Comparison of ENCODE assay signal across 8 cellular contexts in the genomic region with DNA sequence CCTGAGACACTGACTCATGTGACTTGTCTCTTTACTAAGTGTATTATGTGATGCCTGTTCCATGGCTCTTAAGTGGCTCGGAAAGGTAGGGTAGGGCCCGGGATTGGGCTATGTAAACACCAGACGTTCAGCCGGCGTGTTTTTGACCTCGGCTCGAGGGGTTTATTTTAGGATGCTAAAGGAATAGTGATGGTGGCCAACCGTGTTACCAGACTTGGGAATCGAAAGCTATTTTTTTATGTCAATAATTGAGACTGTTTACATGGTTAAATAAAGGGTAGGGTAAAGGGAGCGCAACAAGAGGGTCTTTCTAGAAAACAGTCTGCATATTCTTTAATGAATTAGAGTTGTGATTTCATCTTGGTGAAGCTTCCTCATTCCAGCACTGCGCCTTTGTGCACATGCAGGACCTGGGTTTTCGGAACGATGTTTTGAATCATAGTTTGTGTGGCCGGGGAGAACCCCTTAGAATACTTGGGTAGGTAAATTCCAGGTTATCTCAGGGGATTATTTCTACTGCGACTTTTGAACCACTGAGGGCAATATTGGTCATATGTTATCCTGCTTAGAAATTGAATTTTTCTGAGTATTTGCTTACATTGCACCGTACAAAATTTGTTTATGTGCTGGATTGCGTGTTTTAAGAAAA. TPM values are rescaled to one million over a fixed set of nuclear protein-coding genes. Genes with fewer than 3 reads are reported as not detected.
A peak's percentile ranks its signal among the peaks of the same experiment; 100 is the strongest.
DNase-seq lines count a peak whose midpoint lies in the region; FAIRE-seq lines count a peak whose summit lies in the region.

No MANE protein-coding gene starts in this region.

- H3K9ac ChIP-seq in ES-I3 (ENCODE audit: low read depth, low read length) (peak overlapping the region; percentile 78), endocrine pancreas (ENCODE audit: control insufficient read depth, insufficient read depth, low read length) (peak overlapping the region; percentile 34), mucosa of rectum (ENCODE audit: low read depth in 1 of 2, low read length in 2 of 2) (peak overlapping the region; percentile 79 to 96), stomach smooth muscle (ENCODE audit: low read length in 2 of 2) (peak overlapping the region; percentile 70 to 76)

- H3K9me3 ChIP-seq in ES-I3 (ENCODE audit: control insufficient read depth, insufficient read depth, low read length) (no peaks in the 10 kb centered on the region), endocrine pancreas (ENCODE audit: control insufficient read depth, low read length) (no peaks in the 10 kb centered on the region), mucosa of rectum (ENCODE audit: control insufficient read depth in 2 of 2, low read length in 2 of 2) (no peaks in the 10 kb centered on the region), stomach smooth muscle (ENCODE audit: control insufficient read depth in 2 of 2, low read length in 2 of 2) (no peaks in the 10 kb centered on the region)

- H3K27me3 ChIP-seq in H7 (ENCODE audit: control insufficient read depth, insufficient read depth, low read length) = no peaks in the 10 kb centered on the region
- H3K27me3 ChIP-seq in endocrine pancreas (ENCODE audit: control insufficient read depth, insufficient read depth, low read length) = no peaks in the 10 kb centered on the region
- peaks cover 0 to 4% of the 10 kb centered on the region in 2 donors for H3K27me3 ChIP-seq in mucosa of rectum (ENCODE audit: control insufficient read depth in 2 of 2, insufficient read depth in 2 of 2, low read length in 2 of 2)
- no peaks in the 10 kb centered on the region for H3K27me3 ChIP-seq in stomach smooth muscle (ENCODE audit: control insufficient read depth in 1 of 2, insufficient read depth in 2 of 2, low read length in 2 of 2)

- no peak for FAIRE-seq in HTR-8/SVneo (lab: Jason Lieb, UNC)

- DNase-seq in H7 (no peak), NCI-H146 (lab: John Stamatoyannopoulos, UW) (peak; percentile 38), HTR-8/SVneo (ENCODE audit: insufficient read length, low spot score) (no peak)
- peak; percentile 38 for DNase-seq in activated CD4-positive, CD25-positive, alpha-beta regulatory T cell treated with anti-CD3 and anti-CD28 coated beads, Interleukin-2, amount 50 U/mL, for 72 hours

- H3K27ac ChIP-seq in mucosa of rectum (ENCODE audit: low read depth in 2 of 2, low read length in 2 of 2) = peak overlapping the region; percentile 96
- peak overlapping the region; percentile 83 for H3K27ac ChIP-seq in stomach smooth muscle (ENCODE audit: low read length)

- H3K4me3 ChIP-seq in H7 (ENCODE audit: insufficient read depth, low read depth, low read length) (peak overlapping the region; percentile 92), endocrine pancreas (ENCODE audit: control insufficient read depth, insufficient read depth, low read length) (peak overlapping the region; percentile 99), mucosa of rectum (ENCODE audit: low read length in 2 of 2) (peak overlapping the region; percentile 68 to 98), stomach smooth muscle (ENCODE audit: low read length in 2 of 2) (peak overlapping the region; percentile 81 to 93)

- H3K36me3 ChIP-seq in ES-I3 (ENCODE audit: insufficient read depth, low read length) = no peaks in the 10 kb centered on the region
- no peaks in the 10 kb centered on the region for H3K36me3 ChIP-seq in H7 (replicated peaks; ENCODE audit: control insufficient read depth, insufficient read depth, low read length)
- H3K36me3 ChIP-seq in endocrine pancreas (ENCODE audit: control insufficient read depth, insufficient read depth, low read length) = no peaks in the 10 kb centered on the region
- no peaks in the 10 kb centered on the region for H3K36me3 ChIP-seq in mucosa of rectum (ENCODE audit: control insufficient read depth in 2 of 2, insufficient read depth in 2 of 2, low read length in 2 of 2)
- H3K36me3 ChIP-seq in stomach smooth muscle (ENCODE audit: control insufficient read depth in 2 of 2, insufficient read depth in 2 of 2, low read length in 2 of 2) = no peaks in the 10 kb centered on the region

- H3K4me1 ChIP-seq in ES-I3 (ENCODE audit: insufficient read depth, low read length) = peaks cover 5% of the 10 kb centered on the region; the same call in 1 of the 2 replicates
- peaks cover 12% of the 10 kb centered on the region for H3K4me1 ChIP-seq in endocrine pancreas (ENCODE audit: control insufficient read depth, insufficient read depth, low read length)
- H3K4me1 ChIP-seq in mucosa of rectum (ENCODE audit: control insufficient read depth in 2 of 2, insufficient read depth in 2 of 2, low read length in 2 of 2) = peaks cover 7 to 9% of the 10 kb centered on the region in 2 donors
- no peaks in the 10 kb centered on the region for H3K4me1 ChIP-seq in stomach smooth muscle (ENCODE audit: control insufficient read depth, insufficient read depth, low read length)

RNA-seq across cellular contexts. Expression of a gene that starts 1.2 kb away (rescaled TPM):
- 10.7 and 13.3 TPM in 2 replicates for total RNA-seq in H7 (2014; rRNA removed; shearing (Covaris generic))

Comparison
In these comparisons a context has a peak if more than half of its experiments do, and no peak if none do; other contexts are left out.
1. H3K9ac ChIP-seq: peak in every context shown above with its lines; median percentile 88 in mucosa of rectum; 78 in ES-I3; 73 in stomach smooth muscle; 34 in endocrine pancreas.
2. DNase-seq: peak in NCI-H146 (single experiment) and activated CD4-positive, CD25-positive, alpha-beta regulatory T cell treated with anti-CD3 and anti-CD28 coated beads, Interleukin-2, amount 50 U/mL, for 72 hours (single experiment); none in H7 (single experiment) and HTR-8/SVneo (single experiment).
3. Peak in every context shown above with its lines, with median percentiles within 50 percentile points of each other: H3K4me3 ChIP-seq.